Comparison of ENCODE assay signal across 19 cellular contexts in the genomic region with DNA sequence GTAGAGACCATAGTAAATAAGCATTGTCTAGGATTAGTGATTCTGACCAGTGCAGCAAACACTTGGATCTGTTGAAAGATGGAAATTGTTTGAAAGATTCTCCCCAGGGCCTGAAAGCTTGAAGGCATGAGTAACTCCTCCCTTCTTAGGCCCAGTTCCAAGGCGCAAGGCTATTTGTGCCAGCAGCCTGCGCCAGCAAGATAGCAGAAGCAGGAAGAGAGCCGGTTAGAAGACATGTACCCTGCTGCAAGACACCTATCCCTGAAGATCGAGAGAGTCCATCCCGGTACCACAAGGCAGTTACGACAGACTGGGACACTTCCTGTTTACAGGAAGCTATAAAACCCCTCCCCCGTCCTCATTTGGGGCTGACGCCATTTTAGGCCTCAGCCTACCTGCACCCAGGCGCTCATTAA.
DNase-seq lines count a peak whose midpoint lies in the region; ATAC-seq and TF ChIP-seq lines count a peak whose summit lies in the region.
"Had no signal": no experiment of that assay in that cellular context is flagged by ENCODE, and none has a peak within 500 bp of the region (broad histone marks: within the 10 kb centered on the region; RNA-seq: fewer than 3 reads in every experiment).

No MANE protein-coding gene starts in this region.

- H4K20me1 ChIP-seq in Karpas-422 (ENCODE audit: insufficient read depth, low read depth, low read length): no peaks in the 10 kb centered on the region

- TF ChIP-seq POLR2A in adrenal gland (IDR thresholded peaks at IDR 0.05): no peak
- TF ChIP-seq POLR2A in stomach (IDR thresholded peaks at IDR 0.05): no peak

- H3K27me3 ChIP-seq in Karpas-422 (ENCODE audit: low read length) (no peaks in the 10 kb centered on the region), adrenal gland (no peaks in the 10 kb centered on the region), stomach (no peaks in the 10 kb centered on the region), WERI-Rb-1 (ENCODE audit: insufficient read depth, low read depth, severe bottlenecking) (no peaks in the 10 kb centered on the region)
- H3K27me3 ChIP-seq: foreskin keratinocyte, tibial nerve had no signal

- H3K36me3 ChIP-seq in Karpas-422 (ENCODE audit: insufficient read depth, low read length): no peaks in the 10 kb centered on the region
- no peaks in the 10 kb centered on the region for H3K36me3 ChIP-seq in adrenal gland (replicated peaks in 1 of 2)
- no peaks in the 10 kb centered on the region for H3K36me3 ChIP-seq in stomach
- H3K36me3 ChIP-seq in WERI-Rb-1: no peaks in the 10 kb centered on the region
- H3K36me3 ChIP-seq: tibial nerve had no signal

- H3K9me2 ChIP-seq in Karpas-422 (replicated peaks; ENCODE audit: insufficient read depth, low read length): no peaks in the 10 kb centered on the region

- intact Hi-C loops in adrenal gland (cut with DNase I): no loop called here
- intact Hi-C loops in left cardiac atrium (cut with DNase I): no loop called here
- intact Hi-C loops in stomach (cut with DNase I; ENCODE audit: low total_unique reads): no loop called here

- TF ChIP-seq CTCF in adrenal gland (IDR thresholded peaks at IDR 0.05) (no peak), stomach (IDR thresholded peaks at IDR 0.05) (no peak), WERI-Rb-1 (IDR thresholded peaks at IDR 0.05; ENCODE audit: low read depth, low read length) (no peak)

- H3K9ac ChIP-seq in Karpas-422 (ENCODE audit: low read length): no peak overlapping the region
- H3K9ac ChIP-seq: KMS-11 had no signal

- no peak overlapping the region for H3K4me3 ChIP-seq in Karpas-422 (ENCODE audit: low read length)
- H3K4me3 ChIP-seq in adrenal gland: no peak overlapping the region
- H3K4me3 ChIP-seq in stomach: no peak overlapping the region
- H3K4me3 ChIP-seq in WERI-Rb-1 (ENCODE audit: low read depth, low read length): no peak overlapping the region
- H3K4me3 ChIP-seq: coronary artery, tibial nerve had no signal

- H3K9me3 ChIP-seq in Karpas-422 (ENCODE audit: low read length) (peaks cover 3% of the 10 kb centered on the region; the same call in 1 of the 2 replicates), adrenal gland (replicated peaks in 1 of 3) (no peaks in the 10 kb centered on the region), stomach (no peaks in the 10 kb centered on the region), WERI-Rb-1 (ENCODE audit: severe bottlenecking) (peaks cover 2% of the 10 kb centered on the region)

- peak overlapping the region; percentile 62; the same call in 1 of the 2 replicates for H2AFZ ChIP-seq in Karpas-422 (ENCODE audit: low read length)

- H3K4me2 ChIP-seq in Karpas-422 (ENCODE audit: low read depth, low read length, poor library complexity, severe bottlenecking): no peak overlapping the region
- H3K4me2 ChIP-seq: KMS-11 had no signal

- WGBS in adrenal gland, 4 donors: 84 to 91% (median 85%) methylated on average over 9 of the region's 9 CpGs
- 60 to 75% (median 64%) methylated on average over 9 of the region's 9 CpGs for WGBS in stomach, 5 donors

- H3K27ac ChIP-seq in Karpas-422 (ENCODE audit: low read length): no peak overlapping the region
- no peak overlapping the region for H3K27ac ChIP-seq in adrenal gland
- no peak overlapping the region for H3K27ac ChIP-seq in stomach
- no peak overlapping the region for H3K27ac ChIP-seq in WERI-Rb-1
- H3K27ac ChIP-seq: coronary artery, foreskin keratinocyte, KMS-11, tibial nerve had no signal

- peak; percentile 53 to 66 for ATAC-seq in left cardiac atrium
- ATAC-seq: activated CD8-positive, alpha-beta T cell treated with anti-CD3 and anti-CD28 coated beads, Interleukin-2, amount 10 ng/mL, durations not matched to agents 7 days and 5 days; activated T-cell treated with anti-CD3 and anti-CD28 coated beads, Interleukin-2, amount 50 U/mL, for 72 hours; foreskin keratinocyte; stimulated activated naive B cell treated with anti-CD40 and anti-IgM and Interleukin-4, amounts not matched to agents 10 μg/mL and 1 μg/mL and 100 μg/mL, for 72 hours had no signal

- TF ChIP-seq EP300 in stomach (IDR thresholded peaks at IDR 0.05): no peak

- no peaks in the 10 kb centered on the region for H3K4me1 ChIP-seq in Karpas-422 (ENCODE audit: low read length)
- no peaks in the 10 kb centered on the region for H3K4me1 ChIP-seq in adrenal gland (replicated peaks in 1 of 2)
- H3K4me1 ChIP-seq in stomach: peaks cover 0 to 6% (median 0%) of the 10 kb centered on the region in 4 donors
- H3K4me1 ChIP-seq: tibial nerve had no signal

- DNase-seq in Karpas-422 (no peak), adrenal gland (peak in 4 of 7 donors; percentile 19 to 41 (median 28)), left cardiac atrium (no peak), stomach (peak; percentile 80), OCI-M1 (lab: John Stamatoyannopoulos, UW) (no peak), WERI-Rb-1 (no peak)
- no peak for DNase-seq in activated CD8-positive, alpha-beta memory T cell treated with anti-CD3 and anti-CD28 coated beads, Interleukin-2, amount 50 U/mL, for 4 hours
- DNase-seq: activated CD8-positive, alpha-beta T cell treated with anti-CD3 and anti-CD28 coated beads, Interleukin-2, amount 10 ng/mL, durations not matched to agents 7 days and 5 days; activated T-cell treated with anti-CD3 and anti-CD28 coated beads, Interleukin-2, amount 50 U/mL, for 72 hours; COR-L47; foreskin keratinocyte; kidney glomerular epithelial cell; NCI-H1092 treated with DMSO at 0.1 percent for 48 hours; NCI-H2081; nephron progenitor cell; stimulated activated naive B cell treated with anti-CD40 and anti-IgM and Interleukin-4, amounts not matched to agents 10 μg/mL and 1 μg/mL and 100 μg/mL, for 72 hours had no signal

- H3K79me2 ChIP-seq in Karpas-422 (ENCODE audit: low read length): no peaks in the 10 kb centered on the region

Comparison
In these comparisons a context has a peak if more than half of its experiments do, and no peak if none do; other contexts are left out.
1. DNase-seq: peak in adrenal gland (4 of 7) and stomach (single experiment); none in Karpas-422 (single experiment), left cardiac atrium (single experiment), activated CD8-positive, alpha-beta memory T cell treated with anti-CD3 and anti-CD28 coated beads, Interleukin-2, amount 50 U/mL, for 4 hours (single experiment), OCI-M1 (single experiment) and WERI-Rb-1 (single experiment).